In genomic region chr9:4339783-4340335, GRCh38 we compare ENCODE assay signal across 12 cellular contexts. TPM values are rescaled to one million over a fixed set of nuclear protein-coding genes. Genes with fewer than 3 reads are reported as not detected.
DNase-seq lines count a peak whose midpoint lies in the region; ATAC-seq and TF ChIP-seq lines count a peak whose summit lies in the region.
"Had no signal": no experiment of that assay in that cellular context is flagged by ENCODE, and none has a peak within 500 bp of the region (broad histone marks: within the 10 kb centered on the region; RNA-seq: fewer than 3 reads in every experiment).

No MANE protein-coding gene starts in this region.

- peak overlapping the region; percentile 46 for H3K4me3 Mint-ChIP-seq in activated CD4-positive, alpha-beta T cell treated with anti-CD3 and anti-CD28 coated beads, Interleukin-2, amount 10 ng/mL, durations not matched to agents 24 days and 14 days
- no peak overlapping the region for H3K4me3 Mint-ChIP-seq in activated naive CD8-positive, alpha-beta T cell
- peak overlapping the region in 5 of 10 donors; percentile 22 to 70 (median 50) for H3K4me3 Mint-ChIP-seq in naive thymus-derived CD4-positive, alpha-beta T cell
- no peak overlapping the region for H3K4me3 Mint-ChIP-seq in CD14-positive monocyte
- H3K4me3 Mint-ChIP-seq: mesothelial cell of epicardium had no signal

- H3K4me1 Mint-ChIP-seq in activated CD4-positive, alpha-beta T cell treated with anti-CD3 and anti-CD28 coated beads, Interleukin-2, amount 10 ng/mL, durations not matched to agents 24 days and 14 days = peaks cover 8% of the 10 kb centered on the region
- H3K4me1 Mint-ChIP-seq in activated naive CD8-positive, alpha-beta T cell (ENCODE audit: low read depth) = peaks cover 12% of the 10 kb centered on the region
- peaks cover 3 to 10% (median 8%) of the 10 kb centered on the region in 7 donors for H3K4me1 Mint-ChIP-seq in naive thymus-derived CD4-positive, alpha-beta T cell
- H3K4me1 Mint-ChIP-seq in CD14-positive monocyte = peaks cover 2% of the 10 kb centered on the region

- intact Hi-C loops in activated CD4-positive, alpha-beta T cell treated with anti-CD3 and anti-CD28 coated beads, Interleukin-2, amount 10 ng/mL, durations not matched to agents 24 days and 14 days (cut with micrococcal nuclease) = loop anchor here (1.0 to 10.0 kb wide), 7 partner anchors 25 to 875 kb away; no protein-coding TSS in a partner anchor
- intact Hi-C loops in naive thymus-derived CD4-positive, alpha-beta T cell (cut with micrococcal nuclease) = loop anchor here (1.0 to 5.0 kb wide), 9 partner anchors 25 to 1100 kb away; no protein-coding TSS in a partner anchor
- intact Hi-C loops in CD14-positive monocyte (cut with micrococcal nuclease) = loop anchor here in 1 of 2 donors (10.0 kb wide), 1 partner anchor 605 kb away; no protein-coding TSS in a partner anchor

- H3K9me3 ChIP-seq in naive thymus-derived CD4-positive, alpha-beta T cell (ENCODE audit: control insufficient read depth in 2 of 3, low read length in 3 of 3) = no peaks in the 10 kb centered on the region
- H3K9me3 ChIP-seq: Caco-2, heart left ventricle had no signal

- H3K4me1 ChIP-seq in naive thymus-derived CD4-positive, alpha-beta T cell (ENCODE audit: control insufficient read depth in 2 of 2, insufficient read depth in 2 of 2, low read length in 2 of 2) = no peaks in the 10 kb centered on the region

- no peak overlapping the region for H3K27ac ChIP-seq in naive thymus-derived CD4-positive, alpha-beta T cell (ENCODE audit: low read depth, low read length)
- H3K27ac ChIP-seq: heart left ventricle had no signal

- CTCF ChIA-PET in naive thymus-derived CD4-positive, alpha-beta T cell (lab: Charles Lee) = interaction anchor here (0.7 to 3.8 kb wide), 7 partner anchors 10 to 608 kb away, joined by 3 to 38 read pairs (median 4); no protein-coding TSS in a partner anchor

- H3K27me3 ChIP-seq in naive thymus-derived CD4-positive, alpha-beta T cell (ENCODE audit: control insufficient read depth in 2 of 2, insufficient read depth in 2 of 2, low read length in 2 of 2) = no peaks in the 10 kb centered on the region
- H3K27me3 ChIP-seq: heart left ventricle had no signal

- no peaks in the 10 kb centered on the region for H3K9me3 Mint-ChIP-seq in activated CD4-positive, alpha-beta T cell treated with anti-CD3 and anti-CD28 coated beads, Interleukin-2, amount 10 ng/mL, durations not matched to agents 24 days and 14 days
- no peaks in the 10 kb centered on the region for H3K9me3 Mint-ChIP-seq in activated naive CD8-positive, alpha-beta T cell (ENCODE audit: low read depth)
- peaks cover 0 to 3% (median 0%) of the 10 kb centered on the region in 11 donors for H3K9me3 Mint-ChIP-seq in naive thymus-derived CD4-positive, alpha-beta T cell
- H3K9me3 Mint-ChIP-seq in CD14-positive monocyte = peaks cover 0 to 3% (median 0%) of the 10 kb centered on the region in 7 donors

- POLR2A ChIA-PET in naive thymus-derived CD4-positive, alpha-beta T cell (lab: Charles Lee) = interaction anchor here (1.9 to 2.6 kb wide), 2 partner anchors 21 to 813 kb away, joined by 5 to 11 read pairs; partner anchors contain the start of gene RFX3

- no peak for DNase-seq in activated CD4-positive, alpha-beta T cell treated with anti-CD3 and anti-CD28 coated beads, Interleukin-2, amount 10 ng/mL, durations not matched to agents 24 days and 14 days
- no peak for DNase-seq in activated CD4-positive, alpha-beta T cell treated with anti-CD3 and anti-CD28 coated beads for 48 hours
- DNase-seq in HuH-7 (ENCODE audit: low spot score) = peak; percentile 17
- no peak for DNase-seq in naive thymus-derived CD4-positive, alpha-beta T cell
- no peak for DNase-seq in CD14-positive monocyte (ENCODE audit: low spot score)
- no peak for DNase-seq in NCI-H446 treated with DMSO at 0.1 percent for 48 hours (lab: John Stamatoyannopoulos, UW)

- H3K4me3 ChIP-seq in naive thymus-derived CD4-positive, alpha-beta T cell (ENCODE audit: low read length) = no peak overlapping the region
- H3K4me3 ChIP-seq: heart left ventricle, smooth muscle cell had no signal

- no peak for TF ChIP-seq CTCF in CD14-positive monocyte (IDR thresholded peaks at IDR 0.05)

- no peaks in the 10 kb centered on the region for H3K36me3 ChIP-seq in naive thymus-derived CD4-positive, alpha-beta T cell (ENCODE audit: control insufficient read depth in 2 of 3, insufficient read depth in 3 of 3, low read length in 3 of 3)
- H3K36me3 ChIP-seq: heart left ventricle had no signal

- no peaks in the 10 kb centered on the region for H3K36me3 Mint-ChIP-seq in activated CD4-positive, alpha-beta T cell treated with anti-CD3 and anti-CD28 coated beads, Interleukin-2, amount 10 ng/mL, durations not matched to agents 24 days and 14 days (ENCODE audit: low read depth)
- H3K36me3 Mint-ChIP-seq in activated naive CD8-positive, alpha-beta T cell = no peaks in the 10 kb centered on the region
- H3K36me3 Mint-ChIP-seq in naive thymus-derived CD4-positive, alpha-beta T cell = no peaks in the 10 kb centered on the region
- H3K36me3 Mint-ChIP-seq in CD14-positive monocyte = no peaks in the 10 kb centered on the region
- H3K36me3 Mint-ChIP-seq: mesothelial cell of epicardium had no signal

- no peak for ATAC-seq in naive thymus-derived CD4-positive, alpha-beta T cell
- ATAC-seq in HG02571 (IDR thresholded peaks at IDR 0.05; ENCODE audit: unreplicated experiment) = no peak

- no peaks in the 10 kb centered on the region for H3K27me3 Mint-ChIP-seq in activated CD4-positive, alpha-beta T cell treated with anti-CD3 and anti-CD28 coated beads, Interleukin-2, amount 10 ng/mL, durations not matched to agents 24 days and 14 days
- no peaks in the 10 kb centered on the region for H3K27me3 Mint-ChIP-seq in activated naive CD8-positive, alpha-beta T cell
- peaks cover 0 to 3% (median 0%) of the 10 kb centered on the region in 5 donors for H3K27me3 Mint-ChIP-seq in naive thymus-derived CD4-positive, alpha-beta T cell
- peaks cover 1 to 4% (median 1%) of the 10 kb centered on the region in 3 donors for H3K27me3 Mint-ChIP-seq in CD14-positive monocyte (ENCODE audit: low read depth in 3 of 3)

- no peak overlapping the region for H3K27ac Mint-ChIP-seq in activated CD4-positive, alpha-beta T cell treated with anti-CD3 and anti-CD28 coated beads, Interleukin-2, amount 10 ng/mL, durations not matched to agents 24 days and 14 days
- H3K27ac Mint-ChIP-seq in activated naive CD8-positive, alpha-beta T cell = peak overlapping the region; percentile 58
- peak overlapping the region in 7 of 9 donors; percentile 16 to 92 (median 71) for H3K27ac Mint-ChIP-seq in naive thymus-derived CD4-positive, alpha-beta T cell
- no peak overlapping the region for H3K27ac Mint-ChIP-seq in CD14-positive monocyte
- H3K27ac Mint-ChIP-seq: mesothelial cell of epicardium had no signal

RNA-seq across cellular contexts. Expression of gene GLIS3, which starts 40.0 kb away (rescaled TPM):
- 1.3 and 1.8 TPM in 2 replicates for total RNA-seq in activated CD4-positive, alpha-beta T cell treated with anti-CD3 and anti-CD28 coated beads, Interleukin-2, amount 10 ng/mL, durations not matched to agents 24 days and 14 days
- 10 to 100 TPM in 1 of 5 experiments, 1 to 10 TPM in 3, under 1 TPM in 1; 0.60 to 13.0 (median 6.1) TPM for total RNA-seq in naive thymus-derived CD4-positive, alpha-beta T cell
- 1 to 10 TPM in 1 of 2 donors, not detected in 1; 2.4 TPM for polyA plus RNA-seq in naive thymus-derived CD4-positive, alpha-beta T cell
- polyA plus RNA-seq in CD14-positive monocyte = not detected

Comparison
In these comparisons a context has a peak if more than half of its experiments do, and no peak if none do; other contexts are left out.
1. H3K27ac Mint-ChIP-seq: peak in activated naive CD8-positive, alpha-beta T cell (single experiment) and naive thymus-derived CD4-positive, alpha-beta T cell (7 of 9); none in activated CD4-positive, alpha-beta T cell treated with anti-CD3 and anti-CD28 coated beads, Interleukin-2, amount 10 ng/mL, durations not matched to agents 24 days and 14 days (single experiment) and CD14-positive monocyte (0 of 7).